2 cellular contexts compared by ENCODE assay signal in the genomic region with DNA sequence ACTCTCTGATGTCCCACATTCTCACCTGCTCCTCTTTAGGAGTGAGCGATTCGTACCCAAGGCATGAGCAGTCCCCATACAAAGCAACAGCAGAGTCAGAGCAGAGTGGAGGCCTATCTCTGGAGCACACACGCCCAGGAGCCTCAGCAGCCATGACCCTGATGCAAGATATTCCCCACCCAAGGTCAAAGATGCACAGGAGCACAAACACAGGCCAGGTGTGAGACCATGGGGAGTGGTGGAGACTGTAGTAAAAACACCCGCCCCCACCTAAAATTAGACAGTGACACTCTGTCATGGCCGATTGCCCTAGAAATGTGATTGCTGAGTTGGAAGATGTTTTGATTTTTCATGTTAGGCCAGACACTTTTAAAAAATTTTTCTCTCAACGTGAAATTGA.
TF ChIP-seq lines count a peak whose summit lies in the region.

No MANE protein-coding gene starts in this region.

TF ChIP-seq in HepG2, 621 proteins besides CTCF, POLR2A, EP300 and RAD21:
- TF ChIP-seq ZMYM2 (CRISPR knock-in tag; IDR thresholded peaks at IDR 0.05) (no peak), CEBPG (CRISPR knock-in tag; IDR thresholded peaks at IDR 0.05) (peak; percentile 21; the same call in 1 of the 2 replicates), ZNF235 (CRISPR knock-in tag; IDR thresholded peaks at IDR 0.05; ENCODE audit: borderline replicate concordance) (no peak), RBM22 (optimal IDR thresholded peaks at IDR 0.05; ENCODE audit: low read length) (peak; percentile 38), SSRP1 (CRISPR knock-in tag; IDR thresholded peaks at IDR 0.05) (peak; percentile 53; the same call in 1 of the 2 replicates), NR2F1 (CRISPR knock-in tag; IDR thresholded peaks at IDR 0.05) (peak in 1 of 2 experiments; percentile 37; a peak in 1 of 4 replicates), ZNF180 (CRISPR knock-in tag; IDR thresholded peaks at IDR 0.05; ENCODE audit: borderline replicate concordance, low read depth) (peak; percentile 93; the same call in 1 of the 2 replicates)
- TF ChIP-seq, protein P1, sequence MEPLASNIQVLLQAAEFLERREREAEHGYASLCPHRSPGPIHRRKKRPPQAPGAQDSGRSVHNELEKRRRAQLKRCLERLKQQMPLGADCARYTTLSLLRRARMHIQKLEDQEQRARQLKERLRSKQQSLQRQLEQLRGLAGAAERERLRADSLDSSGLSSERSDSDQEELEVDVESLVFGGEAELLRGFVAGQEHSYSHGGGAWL (CRISPR knock-in tag; IDR thresholded peaks at IDR 0.05) = no peak
- TF ChIP-seq, protein P2, sequence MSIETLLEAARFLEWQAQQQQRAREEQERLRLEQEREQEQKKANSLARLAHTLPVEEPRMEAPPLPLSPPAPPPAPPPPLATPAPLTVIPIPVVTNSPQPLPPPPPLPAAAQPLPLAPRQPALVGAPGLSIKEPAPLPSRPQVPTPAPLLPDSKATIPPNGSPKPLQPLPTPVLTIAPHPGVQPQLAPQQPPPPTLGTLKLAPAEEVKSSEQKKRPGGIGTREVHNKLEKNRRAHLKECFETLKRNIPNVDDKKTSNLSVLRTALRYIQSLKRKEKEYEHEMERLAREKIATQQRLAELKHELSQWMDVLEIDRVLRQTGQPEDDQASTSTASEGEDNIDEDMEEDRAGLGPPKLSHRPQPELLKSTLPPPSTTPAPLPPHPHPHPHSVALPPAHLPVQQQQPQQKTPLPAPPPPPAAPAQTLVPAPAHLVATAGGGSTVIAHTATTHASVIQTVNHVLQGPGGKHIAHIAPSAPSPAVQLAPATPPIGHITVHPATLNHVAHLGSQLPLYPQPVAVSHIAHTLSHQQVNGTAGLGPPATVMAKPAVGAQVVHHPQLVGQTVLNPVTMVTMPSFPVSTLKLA (IDR thresholded peaks at IDR 0.05) = no peak
- TF ChIP-seq, protein P3, sequence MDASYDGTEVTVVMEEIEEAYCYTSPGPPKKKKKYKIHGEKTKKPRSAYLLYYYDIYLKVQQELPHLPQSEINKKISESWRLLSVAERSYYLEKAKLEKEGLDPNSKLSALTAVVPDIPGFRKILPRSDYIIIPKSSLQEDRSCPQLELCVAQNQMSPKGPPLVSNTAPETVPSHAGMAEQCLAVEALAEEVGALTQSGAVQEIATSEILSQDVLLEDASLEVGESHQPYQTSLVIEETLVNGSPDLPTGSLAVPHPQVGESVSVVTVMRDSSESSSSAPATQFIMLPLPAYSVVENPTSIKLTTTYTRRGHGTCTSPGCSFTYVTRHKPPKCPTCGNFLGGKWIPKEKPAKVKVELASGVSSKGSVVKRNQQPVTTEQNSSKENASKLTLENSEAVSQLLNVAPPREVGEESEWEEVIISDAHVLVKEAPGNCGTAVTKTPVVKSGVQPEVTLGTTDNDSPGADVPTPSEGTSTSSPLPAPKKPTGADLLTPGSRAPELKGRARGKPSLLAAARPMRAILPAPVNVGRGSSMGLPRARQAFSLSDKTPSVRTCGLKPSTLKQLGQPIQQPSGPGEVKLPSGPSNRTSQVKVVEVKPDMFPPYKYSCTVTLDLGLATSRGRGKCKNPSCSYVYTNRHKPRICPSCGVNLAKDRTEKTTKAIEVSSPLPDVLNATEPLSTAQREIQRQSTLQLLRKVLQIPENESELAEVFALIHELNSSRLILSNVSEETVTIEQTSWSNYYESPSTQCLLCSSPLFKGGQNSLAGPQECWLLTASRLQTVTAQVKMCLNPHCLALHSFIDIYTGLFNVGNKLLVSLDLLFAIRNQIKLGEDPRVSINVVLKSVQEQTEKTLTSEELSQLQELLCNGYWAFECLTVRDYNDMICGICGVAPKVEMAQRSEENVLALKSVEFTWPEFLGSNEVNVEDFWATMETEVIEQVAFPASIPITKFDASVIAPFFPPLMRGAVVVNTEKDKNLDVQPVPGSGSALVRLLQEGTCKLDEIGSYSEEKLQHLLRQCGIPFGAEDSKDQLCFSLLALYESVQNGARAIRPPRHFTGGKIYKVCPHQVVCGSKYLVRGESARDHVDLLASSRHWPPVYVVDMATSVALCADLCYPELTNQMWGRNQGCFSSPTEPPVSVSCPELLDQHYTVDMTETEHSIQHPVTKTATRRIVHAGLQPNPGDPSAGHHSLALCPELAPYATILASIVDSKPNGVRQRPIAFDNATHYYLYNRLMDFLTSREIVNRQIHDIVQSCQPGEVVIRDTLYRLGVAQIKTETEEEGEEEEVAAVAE (CRISPR knock-in tag; IDR thresholded peaks at IDR 0.05; ENCODE audit: borderline replicate concordance) = 0 out of 2 replicates have a peak, but pooled peaks have one; percentile 1
- TF ChIP-seq, protein P4, sequence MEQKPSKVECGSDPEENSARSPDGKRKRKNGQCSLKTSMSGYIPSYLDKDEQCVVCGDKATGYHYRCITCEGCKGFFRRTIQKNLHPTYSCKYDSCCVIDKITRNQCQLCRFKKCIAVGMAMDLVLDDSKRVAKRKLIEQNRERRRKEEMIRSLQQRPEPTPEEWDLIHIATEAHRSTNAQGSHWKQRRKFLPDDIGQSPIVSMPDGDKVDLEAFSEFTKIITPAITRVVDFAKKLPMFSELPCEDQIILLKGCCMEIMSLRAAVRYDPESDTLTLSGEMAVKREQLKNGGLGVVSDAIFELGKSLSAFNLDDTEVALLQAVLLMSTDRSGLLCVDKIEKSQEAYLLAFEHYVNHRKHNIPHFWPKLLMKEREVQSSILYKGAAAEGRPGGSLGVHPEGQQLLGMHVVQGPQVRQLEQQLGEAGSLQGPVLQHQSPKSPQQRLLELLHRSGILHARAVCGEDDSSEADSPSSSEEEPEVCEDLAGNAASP (CRISPR knock-in tag; IDR thresholded peaks at IDR 0.05; ENCODE audit: borderline replicate concordance) = peak; percentile 4; the same call in 1 of the 2 replicates

TF ChIP-seq in SK-N-SH treated with all-trans-retinoic acid at 6 μM for 48 hours, 23 proteins besides CTCF, POLR2A, EP300 and RAD21:
- TF ChIP-seq CSDC2 (CRISPR knock-in tag; IDR thresholded peaks at IDR 0.05) (no peak), TOX (CRISPR knock-in tag; IDR thresholded peaks at IDR 0.05; ENCODE audit: borderline replicate concordance) (no peak), ZNF565 (CRISPR knock-in tag; conservative IDR thresholded peaks at IDR 0.05; ENCODE audit: low read depth) (no peak), ZC3H10 (CRISPR knock-in tag; IDR thresholded peaks at IDR 0.05) (no peak), ZNF8 (CRISPR knock-in tag; IDR thresholded peaks at IDR 0.05) (no peak), RARB (CRISPR knock-in tag; IDR thresholded peaks at IDR 0.05) (no peak), ARNTL (CRISPR knock-in tag; IDR thresholded peaks at IDR 0.05; ENCODE audit: borderline replicate concordance, low read depth) (no peak), SNAI2 (CRISPR knock-in tag; IDR thresholded peaks at IDR 0.05) (no peak), GLIS3 (CRISPR knock-in tag; IDR thresholded peaks at IDR 0.05) (no peak), ESRRG (CRISPR knock-in tag; IDR thresholded peaks at IDR 0.05) (no peak), TCF4 (CRISPR knock-in tag; IDR thresholded peaks at IDR 0.05; ENCODE audit: borderline replicate concordance) (no peak), ZNF70 (CRISPR knock-in tag; IDR thresholded peaks at IDR 0.05) (no peak)
- TF ChIP-seq, protein P5, sequence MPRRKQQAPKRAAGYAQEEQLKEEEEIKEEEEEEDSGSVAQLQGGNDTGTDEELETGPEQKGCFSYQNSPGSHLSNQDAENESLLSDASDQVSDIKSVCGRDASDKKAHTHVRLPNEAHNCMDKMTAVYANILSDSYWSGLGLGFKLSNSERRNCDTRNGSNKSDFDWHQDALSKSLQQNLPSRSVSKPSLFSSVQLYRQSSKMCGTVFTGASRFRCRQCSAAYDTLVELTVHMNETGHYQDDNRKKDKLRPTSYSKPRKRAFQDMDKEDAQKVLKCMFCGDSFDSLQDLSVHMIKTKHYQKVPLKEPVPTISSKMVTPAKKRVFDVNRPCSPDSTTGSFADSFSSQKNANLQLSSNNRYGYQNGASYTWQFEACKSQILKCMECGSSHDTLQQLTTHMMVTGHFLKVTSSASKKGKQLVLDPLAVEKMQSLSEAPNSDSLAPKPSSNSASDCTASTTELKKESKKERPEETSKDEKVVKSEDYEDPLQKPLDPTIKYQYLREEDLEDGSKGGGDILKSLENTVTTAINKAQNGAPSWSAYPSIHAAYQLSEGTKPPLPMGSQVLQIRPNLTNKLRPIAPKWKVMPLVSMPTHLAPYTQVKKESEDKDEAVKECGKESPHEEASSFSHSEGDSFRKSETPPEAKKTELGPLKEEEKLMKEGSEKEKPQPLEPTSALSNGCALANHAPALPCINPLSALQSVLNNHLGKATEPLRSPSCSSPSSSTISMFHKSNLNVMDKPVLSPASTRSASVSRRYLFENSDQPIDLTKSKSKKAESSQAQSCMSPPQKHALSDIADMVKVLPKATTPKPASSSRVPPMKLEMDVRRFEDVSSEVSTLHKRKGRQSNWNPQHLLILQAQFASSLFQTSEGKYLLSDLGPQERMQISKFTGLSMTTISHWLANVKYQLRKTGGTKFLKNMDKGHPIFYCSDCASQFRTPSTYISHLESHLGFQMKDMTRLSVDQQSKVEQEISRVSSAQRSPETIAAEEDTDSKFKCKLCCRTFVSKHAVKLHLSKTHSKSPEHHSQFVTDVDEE (CRISPR knock-in tag; IDR thresholded peaks at IDR 0.05) = no peak
- TF ChIP-seq, protein P6, sequence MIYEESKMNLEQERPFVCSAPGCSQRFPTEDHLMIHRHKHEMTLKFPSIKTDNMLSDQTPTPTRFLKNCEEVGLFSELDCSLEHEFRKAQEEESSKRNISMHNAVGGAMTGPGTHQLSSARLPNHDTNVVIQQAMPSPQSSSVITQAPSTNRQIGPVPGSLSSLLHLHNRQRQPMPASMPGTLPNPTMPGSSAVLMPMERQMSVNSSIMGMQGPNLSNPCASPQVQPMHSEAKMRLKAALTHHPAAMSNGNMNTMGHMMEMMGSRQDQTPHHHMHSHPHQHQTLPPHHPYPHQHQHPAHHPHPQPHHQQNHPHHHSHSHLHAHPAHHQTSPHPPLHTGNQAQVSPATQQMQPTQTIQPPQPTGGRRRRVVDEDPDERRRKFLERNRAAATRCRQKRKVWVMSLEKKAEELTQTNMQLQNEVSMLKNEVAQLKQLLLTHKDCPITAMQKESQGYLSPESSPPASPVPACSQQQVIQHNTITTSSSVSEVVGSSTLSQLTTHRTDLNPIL (CRISPR knock-in tag; IDR thresholded peaks at IDR 0.05; ENCODE audit: low read depth) = no peak
- TF ChIP-seq, protein P7, sequence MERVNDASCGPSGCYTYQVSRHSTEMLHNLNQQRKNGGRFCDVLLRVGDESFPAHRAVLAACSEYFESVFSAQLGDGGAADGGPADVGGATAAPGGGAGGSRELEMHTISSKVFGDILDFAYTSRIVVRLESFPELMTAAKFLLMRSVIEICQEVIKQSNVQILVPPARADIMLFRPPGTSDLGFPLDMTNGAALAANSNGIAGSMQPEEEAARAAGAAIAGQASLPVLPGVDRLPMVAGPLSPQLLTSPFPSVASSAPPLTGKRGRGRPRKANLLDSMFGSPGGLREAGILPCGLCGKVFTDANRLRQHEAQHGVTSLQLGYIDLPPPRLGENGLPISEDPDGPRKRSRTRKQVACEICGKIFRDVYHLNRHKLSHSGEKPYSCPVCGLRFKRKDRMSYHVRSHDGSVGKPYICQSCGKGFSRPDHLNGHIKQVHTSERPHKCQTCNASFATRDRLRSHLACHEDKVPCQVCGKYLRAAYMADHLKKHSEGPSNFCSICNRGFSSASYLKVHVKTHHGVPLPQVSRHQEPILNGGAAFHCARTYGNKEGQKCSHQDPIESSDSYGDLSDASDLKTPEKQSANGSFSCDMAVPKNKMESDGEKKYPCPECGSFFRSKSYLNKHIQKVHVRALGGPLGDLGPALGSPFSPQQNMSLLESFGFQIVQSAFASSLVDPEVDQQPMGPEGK (CRISPR knock-in tag; IDR thresholded peaks at IDR 0.05; ENCODE audit: borderline replicate concordance) = no peak
